Comparison of ENCODE assay signal across 1 cellular context in genomic region chr15:67862771-67863441, GRCh38.
TF ChIP-seq lines count a peak whose summit lies in the region.

No MANE protein-coding gene starts in this region.

TF ChIP-seq in HepG2, 621 proteins besides CTCF, POLR2A, EP300 and RAD21:
- TF ChIP-seq ZSCAN31 (CRISPR knock-in tag; IDR thresholded peaks at IDR 0.05; ENCODE audit: low read depth) (0 out of 2 replicates have a peak, but pooled peaks have one; percentile 3), SNAI1 (CRISPR knock-in tag; IDR thresholded peaks at IDR 0.05; ENCODE audit: borderline replicate concordance) (no peak), ZNF296 (CRISPR knock-in tag; conservative IDR thresholded peaks at IDR 0.05) (no peak), TMF1 (CRISPR knock-in tag; IDR thresholded peaks at IDR 0.05; ENCODE audit: low read depth) (0 out of 2 replicates have a peak, but pooled peaks have one; percentile 5)
